ENCODE assay signal across 8 cellular contexts in genomic region chr22:17121235-17122195, GRCh38. TPM values are rescaled to one million over a fixed set of nuclear protein-coding genes. Genes with fewer than 3 reads are reported as not detected.
DNase-seq lines count a peak whose midpoint lies in the region; ATAC-seq and TF ChIP-seq lines count a peak whose summit lies in the region.

Gene TMEM121B (minus strand): TSS chr22:17121360. CDS start chr22:17121127, 233 bp downstream.

- ATAC-seq in left lung (peak; percentile 70), GM18858 (IDR thresholded peaks at IDR 0.05; ENCODE audit: unreplicated experiment) (no peak)
- no peak for ATAC-seq in stimulated activated naive CD8-positive, alpha-beta T cell treated with anti-CD3 and anti-CD28 coated beads, Interleukin-15, Interleukin-2, amounts not matched to agents 100 U/mL and 50 U/mL, for 24 hours

- H3K36me3 ChIP-seq in left lung: no peaks in the 10 kb centered on the region

- H3K4me1 ChIP-seq in left lung: peaks cover 0 to 54% of the 10 kb centered on the region in 2 donors

- intact Hi-C loops in left lung (cut with DNase I): no loop called here

- peaks cover 33 to 50% of the 10 kb centered on the region in 2 donors for H3K27me3 ChIP-seq in left lung

- H3K4me3 ChIP-seq in left lung: peak within 1 kb of the TSS; percentile 25 to 56

- no peak within 1 kb of the TSS for H3K27ac ChIP-seq in left lung

- DNase-seq in DMS 273 (lab: John Stamatoyannopoulos, UW; ENCODE audit: unreplicated experiment): peak; percentile 86
- peak; percentile 68 for DNase-seq in LoVo (ENCODE audit: low spot score)
- DNase-seq in SHP77 treated with DMSO at 0.1 percent for 48 hours (lab: John Stamatoyannopoulos, UW): peak; percentile 73
- DNase-seq in dermis blood vessel endothelial cell: peak; percentile 57
- peak; percentile 65 to 93 for DNase-seq in left lung
- peak; percentile 54 for DNase-seq in stimulated activated naive CD8-positive, alpha-beta T cell treated with anti-CD3 and anti-CD28 coated beads, Interleukin-15, Interleukin-2, amounts not matched to agents 100 U/mL and 50 U/mL, for 24 hours
- DNase-seq in NAMALWA (ENCODE audit: low spot score): no peak

- H3K9me3 ChIP-seq in left lung: no peaks in the 10 kb centered on the region

- no peak for TF ChIP-seq CTCF in left lung (IDR thresholded peaks at IDR 0.05)

RNA-seq across cellular contexts. Expression of gene TMEM121B, which starts in this region (rescaled TPM):
- total RNA-seq in dermis blood vessel endothelial cell: 0.05 and 0.17 TPM in 2 replicates
- 1 to 10 TPM in 1 of 2 donors, under 1 TPM in 1; 0.41 to 1.4 TPM for total RNA-seq in left lung

Comparison
In these comparisons a context has a peak if more than half of its experiments do, and no peak if none do; other contexts are left out.
1. Peak in DNase-seq in dermis blood vessel endothelial cell; RNA of the gene not detected or under 1 TPM.